ENCODE assay signal across 1 cellular context in genomic region chr11:62438641-62439040, GRCh38.
TF ChIP-seq lines count a peak whose summit lies in the region.

No MANE protein-coding gene starts in this region.

TF ChIP-seq in HepG2, 621 proteins besides CTCF, POLR2A, EP300 and RAD21 (continued from another document):
- TF ChIP-seq ZNF362 (CRISPR knock-in tag; IDR thresholded peaks at IDR 0.05; ENCODE audit: borderline replicate concordance) (peak; percentile 79; the same call in 1 of the 2 replicates), SOX6 (IDR thresholded peaks at IDR 0.05) (no peak), SOX6 (CRISPR knock-in tag; IDR thresholded peaks at IDR 0.05) (peak; percentile 87), XRCC5 (optimal IDR thresholded peaks at IDR 0.05; ENCODE audit: low read length) (no peak), ZNF562 (CRISPR knock-in tag; IDR thresholded peaks at IDR 0.05; ENCODE audit: borderline replicate concordance) (no peak)
